ENCODE assay signal across 8 cellular contexts in genomic region chr7:128166603-128167315, GRCh38.
DNase-seq lines count a peak whose midpoint lies in the region; ATAC-seq, FAIRE-seq and TF ChIP-seq lines count a peak whose summit lies in the region.

No MANE protein-coding gene starts in this region.

- peak overlapping the region; percentile 83 for H3K4me3 Mint-ChIP-seq in activated naive CD4-positive, alpha-beta T cell treated with anti-CD3 and anti-CD28 coated beads, Interleukin-2, amount 50 U/mL, for 24 hours
- H3K4me3 Mint-ChIP-seq in activated naive CD4-positive, alpha-beta T cell treated with anti-CD3 and anti-CD28 coated beads, Interleukin-2, amount 10 ng/mL, durations not matched to agents 7 days and 5 days: no peak overlapping the region

- H3K4me3 ChIP-seq in WERI-Rb-1 (ENCODE audit: low read depth, low read length) (peak overlapping the region; percentile 76), prostate gland (peak overlapping the region; percentile 14 to 33)

- intact Hi-C loops in prostate gland (cut with DNase I): no loop called here

- H3K36me3 Mint-ChIP-seq in activated naive CD4-positive, alpha-beta T cell treated with anti-CD3 and anti-CD28 coated beads, Interleukin-2, amount 50 U/mL, for 24 hours: peaks cover 2% of the 10 kb centered on the region
- H3K36me3 Mint-ChIP-seq in activated naive CD4-positive, alpha-beta T cell treated with anti-CD3 and anti-CD28 coated beads, Interleukin-2, amount 10 ng/mL, durations not matched to agents 7 days and 5 days: no peaks in the 10 kb centered on the region

- CTCF ChIA-PET in activated naive CD4-positive, alpha-beta T cell treated with anti-CD3 and anti-CD28 coated beads, Interleukin-2, amount 10 ng/mL, durations not matched to agents 7 days and 5 days (lab: Charles Lee): interaction anchor here (0.9 kb wide), 1 partner anchor 32 kb away, joined by 3 read pairs; no protein-coding TSS in a partner anchor

- 2% methylated on average over 63 of the region's 63 CpGs for WGBS in prostate gland

- ATAC-seq in HG02588 (IDR thresholded peaks at IDR 0.05; ENCODE audit: unreplicated experiment): no peak

- H3K9me3 Mint-ChIP-seq in activated naive CD4-positive, alpha-beta T cell treated with anti-CD3 and anti-CD28 coated beads, Interleukin-2, amount 50 U/mL, for 24 hours: no peaks in the 10 kb centered on the region
- H3K9me3 Mint-ChIP-seq in activated naive CD4-positive, alpha-beta T cell treated with anti-CD3 and anti-CD28 coated beads, Interleukin-2, amount 10 ng/mL, durations not matched to agents 7 days and 5 days: no peaks in the 10 kb centered on the region

- FAIRE-seq in frontal cortex (lab: Jason Lieb, UNC): no peak

- peak overlapping the region; percentile 28 for H3K27ac ChIP-seq in WERI-Rb-1
- no peak overlapping the region for H3K27ac ChIP-seq in prostate gland

- H3K4me1 Mint-ChIP-seq in activated naive CD4-positive, alpha-beta T cell treated with anti-CD3 and anti-CD28 coated beads, Interleukin-2, amount 50 U/mL, for 24 hours: peaks cover 14% of the 10 kb centered on the region
- peaks cover 16% of the 10 kb centered on the region for H3K4me1 Mint-ChIP-seq in activated naive CD4-positive, alpha-beta T cell treated with anti-CD3 and anti-CD28 coated beads, Interleukin-2, amount 10 ng/mL, durations not matched to agents 7 days and 5 days

- H3K27me3 Mint-ChIP-seq in activated naive CD4-positive, alpha-beta T cell treated with anti-CD3 and anti-CD28 coated beads, Interleukin-2, amount 50 U/mL, for 24 hours: peaks cover 42% of the 10 kb centered on the region
- peaks cover 98% of the 10 kb centered on the region for H3K27me3 Mint-ChIP-seq in activated naive CD4-positive, alpha-beta T cell treated with anti-CD3 and anti-CD28 coated beads, Interleukin-2, amount 10 ng/mL, durations not matched to agents 7 days and 5 days

- no peaks in the 10 kb centered on the region for H3K4me1 ChIP-seq in prostate gland (replicated peaks)

- no peaks in the 10 kb centered on the region for H3K27me3 ChIP-seq in WERI-Rb-1 (ENCODE audit: insufficient read depth, low read depth, severe bottlenecking)
- H3K27me3 ChIP-seq in prostate gland (replicated peaks; ENCODE audit: insufficient read depth): peaks cover 30% of the 10 kb centered on the region

- no peak overlapping the region for H3K27ac Mint-ChIP-seq in activated naive CD4-positive, alpha-beta T cell treated with anti-CD3 and anti-CD28 coated beads, Interleukin-2, amount 50 U/mL, for 24 hours
- H3K27ac Mint-ChIP-seq in activated naive CD4-positive, alpha-beta T cell treated with anti-CD3 and anti-CD28 coated beads, Interleukin-2, amount 10 ng/mL, durations not matched to agents 7 days and 5 days: no peak overlapping the region

- H3K9me3 ChIP-seq in WERI-Rb-1 (ENCODE audit: severe bottlenecking) (no peaks in the 10 kb centered on the region), prostate gland (no peaks in the 10 kb centered on the region)

- H3K36me3 ChIP-seq in WERI-Rb-1 (no peaks in the 10 kb centered on the region), prostate gland (no peaks in the 10 kb centered on the region)

- TF ChIP-seq CTCF in WERI-Rb-1 (IDR thresholded peaks at IDR 0.05; ENCODE audit: low read depth, low read length) (no peak), prostate gland (IDR thresholded peaks at IDR 0.05) (no peak)

- no peak for DNase-seq in activated naive CD4-positive, alpha-beta T cell treated with anti-CD3 and anti-CD28 coated beads, Interleukin-2, amount 10 ng/mL, durations not matched to agents 7 days and 5 days
- DNase-seq in WERI-Rb-1 (peak; percentile 51), frontal cortex (ENCODE audit: low spot score in 2 of 2) (peak; percentile 33 to 40), prostate gland (ENCODE audit: low spot score) (no peak), Ammon's horn (ENCODE audit: low spot score) (no peak), NCI-H1436 treated with DMSO at 0.1 percent for 48 hours (lab: John Stamatoyannopoulos, UW) (no peak)

- TF ChIP-seq POLR2A in prostate gland (IDR thresholded peaks at IDR 0.05): no peak

Comparison
In these comparisons a context has a peak if more than half of its experiments do, and no peak if none do; other contexts are left out.
1. DNase-seq: peak in WERI-Rb-1 (single experiment) and frontal cortex (2 of 2); none in activated naive CD4-positive, alpha-beta T cell treated with anti-CD3 and anti-CD28 coated beads, Interleukin-2, amount 10 ng/mL, durations not matched to agents 7 days and 5 days (single experiment), prostate gland (single experiment), Ammon's horn (single experiment) and NCI-H1436 treated with DMSO at 0.1 percent for 48 hours (single experiment).